1 cellular context compared by ENCODE assay signal in the genomic region with DNA sequence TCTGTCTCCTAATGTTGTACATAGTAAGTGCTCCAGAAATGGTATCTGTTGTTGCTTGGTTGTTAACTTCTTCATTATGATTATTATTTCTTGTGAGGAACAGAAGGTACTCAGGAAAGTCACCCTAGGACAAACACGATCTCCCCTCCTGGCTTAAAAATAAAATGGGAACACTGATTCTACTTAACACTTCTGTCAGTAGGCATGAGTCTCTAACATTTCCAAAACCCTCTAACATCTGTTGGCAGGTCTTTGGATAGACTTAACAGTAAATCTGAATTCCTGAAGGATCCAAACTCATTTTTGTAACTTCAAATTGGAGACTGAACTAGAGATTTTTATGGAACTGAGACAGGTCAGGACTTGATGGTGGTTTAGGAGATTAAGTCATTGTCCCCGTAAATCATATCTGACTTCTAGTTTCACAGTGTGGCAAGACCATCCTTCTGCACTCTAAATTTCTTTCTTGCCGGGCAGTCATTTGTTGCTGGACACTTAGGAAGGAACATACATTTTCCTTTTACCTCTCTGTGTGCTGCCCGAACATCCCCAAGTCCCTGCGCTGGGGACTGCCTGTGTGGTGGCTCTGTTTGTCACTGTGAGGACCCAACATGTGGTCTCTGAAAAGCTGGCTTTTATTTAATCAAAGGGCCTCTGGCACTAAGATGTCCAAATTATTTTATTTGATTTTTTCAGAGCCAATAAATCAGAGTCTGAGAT.
TF ChIP-seq lines count a peak whose summit lies in the region.

No MANE protein-coding gene starts in this region.

TF ChIP-seq in K562, 482 proteins besides CTCF, POLR2A, EP300 and RAD21 (continued from another document):
- TF ChIP-seq, protein P1, sequence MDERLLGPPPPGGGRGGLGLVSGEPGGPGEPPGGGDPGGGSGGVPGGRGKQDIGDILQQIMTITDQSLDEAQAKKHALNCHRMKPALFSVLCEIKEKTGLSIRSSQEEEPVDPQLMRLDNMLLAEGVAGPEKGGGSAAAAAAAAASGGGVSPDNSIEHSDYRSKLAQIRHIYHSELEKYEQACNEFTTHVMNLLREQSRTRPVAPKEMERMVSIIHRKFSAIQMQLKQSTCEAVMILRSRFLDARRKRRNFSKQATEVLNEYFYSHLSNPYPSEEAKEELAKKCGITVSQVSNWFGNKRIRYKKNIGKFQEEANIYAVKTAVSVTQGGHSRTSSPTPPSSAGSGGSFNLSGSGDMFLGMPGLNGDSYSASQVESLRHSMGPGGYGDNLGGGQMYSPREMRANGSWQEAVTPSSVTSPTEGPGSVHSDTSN (CRISPR knock-in tag; IDR thresholded peaks at IDR 0.05; ENCODE audit: low read depth), result no peak
- TF ChIP-seq, protein P1 (tag; conservative IDR thresholded peaks at IDR 0.05; ENCODE audit: low read depth), result peak; percentile 30; the same call in 1 of the 2 replicates
- no peak for TF ChIP-seq KLF6 (CRISPR knock-in tag; IDR thresholded peaks at IDR 0.05; ENCODE audit: borderline replicate concordance)
